In the genomic region with DNA sequence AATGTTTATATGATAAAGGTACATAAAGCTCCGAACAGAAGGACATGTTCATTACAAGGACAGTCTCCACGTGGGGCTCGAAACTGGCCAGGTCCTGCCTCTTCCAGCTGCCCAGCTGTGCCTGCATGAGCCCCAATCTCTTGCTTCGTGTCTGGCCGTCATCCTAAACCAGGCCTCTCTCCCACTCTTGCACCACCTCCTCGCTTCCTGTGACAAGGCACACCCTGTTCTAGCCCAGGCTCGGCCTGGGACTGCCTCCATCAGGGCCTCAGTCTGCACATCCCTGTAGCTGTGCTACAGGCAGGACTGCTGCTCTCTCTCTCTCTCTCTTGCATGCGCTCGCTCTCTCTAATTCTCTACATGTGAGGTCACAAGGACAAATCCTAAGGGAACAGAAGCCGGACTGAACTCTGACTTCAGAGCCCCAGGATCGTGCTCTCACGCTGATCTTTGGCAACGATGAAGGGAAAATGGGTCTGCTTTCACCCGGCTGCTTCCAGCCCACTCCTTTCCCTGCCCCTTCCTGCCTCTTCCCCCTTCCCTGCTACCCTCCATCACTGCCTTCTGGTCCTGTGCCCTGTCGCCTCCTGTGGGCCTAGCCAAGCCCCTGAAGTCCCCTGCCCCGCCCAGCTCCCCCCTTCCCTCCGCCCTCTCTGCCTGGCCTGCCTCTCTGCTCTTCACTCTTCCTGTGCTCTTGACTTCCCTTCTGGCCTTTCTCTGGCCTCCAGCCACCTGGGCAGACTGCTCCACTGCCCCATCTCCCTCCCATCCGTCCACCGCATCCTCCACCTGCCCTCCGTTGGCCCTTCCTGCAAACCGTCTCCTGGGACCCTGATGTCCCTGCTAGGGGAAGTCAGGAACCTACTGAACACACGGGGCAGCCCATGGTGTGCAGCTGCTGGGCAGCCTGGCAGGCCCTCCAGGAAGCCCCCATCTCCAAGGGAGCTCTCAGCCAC, we compare ENCODE assay signal across 10 cellular contexts. TPM values are rescaled to one million over a fixed set of nuclear protein-coding genes. Genes with fewer than 3 reads are reported as not detected.
DNase-seq lines count a peak whose midpoint lies in the region; ATAC-seq and TF ChIP-seq lines count a peak whose summit lies in the region.
"Had no signal": no experiment of that assay in that cellular context is flagged by ENCODE, and none has a peak within 500 bp of the region (broad histone marks: within the 10 kb centered on the region; RNA-seq: fewer than 3 reads in every experiment).

No MANE protein-coding gene starts in this region.

- ATAC-seq in natural killer cell, result peak in 2 of 3 donors; percentile 35 to 38
- no peak for ATAC-seq in GM19455 (IDR thresholded peaks at IDR 0.05; ENCODE audit: unreplicated experiment)

- H3K4me1 ChIP-seq in prostate gland (replicated peaks), result no peaks in the 10 kb centered on the region

- DNase-seq in AG10803 (ENCODE audit: low read depth), result peak; percentile 60
- peak; percentile 17 to 27 for DNase-seq in NOMO-1 (lab: John Stamatoyannopoulos, UW; ENCODE audit: unreplicated experiment in 2 of 2)
- peak; percentile 45 for DNase-seq in fibroblast of gingiva (ENCODE audit: low read depth)
- DNase-seq in natural killer cell, result no peak
- DNase-seq in putamen (ENCODE audit: low spot score), result no peak
- DNase-seq in prostate gland (ENCODE audit: low spot score), result no peak
- DNase-seq in T-helper 9 cell, result no peak
- DNase-seq: stimulated activated CD4-positive, alpha-beta T cell treated with anti-CD3 and anti-CD28 coated beads, Interleukin-4, amount 100 ng/mL, for 1 hour had no signal

- intact Hi-C loops in natural killer cell (cut with micrococcal nuclease), result loop anchor here (5.0 kb wide), 1 partner anchor 39 kb away; no protein-coding TSS in a partner anchor
- intact Hi-C loops in prostate gland (cut with DNase I), result no loop called here

- no peaks in the 10 kb centered on the region for H3K36me3 Mint-ChIP-seq in natural killer cell

- H3K27me3 Mint-ChIP-seq in natural killer cell (ENCODE audit: low read depth in 2 of 2), result peaks cover 35 to 42% of the 10 kb centered on the region in 2 donors

- no peaks in the 10 kb centered on the region for H3K27me3 ChIP-seq in prostate gland (replicated peaks; ENCODE audit: insufficient read depth)

- H3K36me3 ChIP-seq in prostate gland, result no peaks in the 10 kb centered on the region

- H3K4me3 Mint-ChIP-seq in natural killer cell, result peak overlapping the region; percentile 73

- peak overlapping the region in 1 of 2 donors; percentile 23 for H3K27ac ChIP-seq in prostate gland
- H3K27ac ChIP-seq: VCaP had no signal

- H3K9me3 Mint-ChIP-seq in natural killer cell, result peaks cover 4 to 5% of the 10 kb centered on the region in 2 donors

- H3K4me1 Mint-ChIP-seq in natural killer cell, result peaks cover 34 to 45% of the 10 kb centered on the region in 2 donors

- TF ChIP-seq CTCF in AG10803 (conservative IDR thresholded peaks at IDR 0.05; ENCODE audit: low read length), result no peak
- no peak for TF ChIP-seq CTCF in natural killer cell (IDR thresholded peaks at IDR 0.05)
- TF ChIP-seq CTCF in prostate gland (IDR thresholded peaks at IDR 0.05), result no peak

- no peaks in the 10 kb centered on the region for H3K9me3 ChIP-seq in prostate gland

- 58% methylated on average over 22 of the region's 22 CpGs for WGBS in prostate gland

- peak overlapping the region in 1 of 2 donors; percentile 74 for H3K27ac Mint-ChIP-seq in natural killer cell

- no peak overlapping the region for H3K4me3 ChIP-seq in AG10803 (ENCODE audit: low read length)
- no peak overlapping the region for H3K4me3 ChIP-seq in prostate gland

- TF ChIP-seq POLR2A in prostate gland (IDR thresholded peaks at IDR 0.05), result no peak

RNA-seq across cellular contexts. Expression of a gene that starts 7.8 kb away (rescaled TPM):
- 1 to 10 TPM in 1 of 3 donors, under 1 TPM in 2; 0.09 to 1.1 (median 0.40) TPM for total RNA-seq in natural killer cell
- 1 to 10 TPM in 1 of 2 donors, under 1 TPM in 1; 0.77 to 3.0 TPM for total RNA-seq in prostate gland

Comparison
In these comparisons a context has a peak if more than half of its experiments do, and no peak if none do; other contexts are left out.
1. DNase-seq: peak in AG10803 (single experiment), NOMO-1 (2 of 2) and fibroblast of gingiva (single experiment); none in natural killer cell (single experiment), putamen (single experiment), prostate gland (single experiment) and T-helper 9 cell (single experiment).